Comparison of ENCODE assay signal across 8 cellular contexts in genomic region chr2:135797497-135798274, GRCh38. TPM values are rescaled to one million over a fixed set of nuclear protein-coding genes. Genes with fewer than 3 reads are reported as not detected.
DNase-seq lines count a peak whose midpoint lies in the region; ATAC-seq and TF ChIP-seq lines count a peak whose summit lies in the region.

No MANE protein-coding gene starts in this region.

- no peaks in the 10 kb centered on the region for H3K36me3 Mint-ChIP-seq in dendritic cell treated with granulocyte-macrophage colony-stimulating factor and Interleukin-4, amounts not matched to agents 40 ng/mL and 50 ng/mL, for 4 days (ENCODE audit: low read depth)

- peaks cover 40% of the 10 kb centered on the region for H3K4me1 Mint-ChIP-seq in dendritic cell treated with granulocyte-macrophage colony-stimulating factor and Interleukin-4, amounts not matched to agents 40 ng/mL and 50 ng/mL, for 4 days (ENCODE audit: low read depth)

- DNase-seq in AML-193 (lab: John Stamatoyannopoulos, UW) (peak; percentile 74 to 80), GM19238 (ENCODE audit: insufficient read length, low spot score) (peak; percentile 65), NCI-H526 (lab: John Stamatoyannopoulos, UW) (peak; percentile 43 to 85), lower lobe of right lung (peak; percentile 83)
- peak; percentile 64 to 77 for DNase-seq in activated CD4-positive, alpha-beta T cell treated with anti-CD3 and anti-CD28 coated beads, Interleukin-2, amount 50 U/mL, for 24 hours (ENCODE audit: low read depth in 1 of 2, low spot score in 1 of 2)
- DNase-seq in stimulated activated CD8-positive, alpha-beta memory T cell treated with anti-CD3 and anti-CD28 coated beads, Interleukin-15, amount 100 ng/mL, for 1 hour (ENCODE audit: low read depth), result peak; percentile 62

- H3K27me3 ChIP-seq in lower lobe of right lung (ENCODE audit: low read depth), result no peaks in the 10 kb centered on the region

- peak; percentile 91 for TF ChIP-seq CTCF in lower lobe of right lung (IDR thresholded peaks at IDR 0.05)

- H3K27me3 Mint-ChIP-seq in dendritic cell treated with granulocyte-macrophage colony-stimulating factor and Interleukin-4, amounts not matched to agents 40 ng/mL and 50 ng/mL, for 4 days, result peaks cover 4% of the 10 kb centered on the region

- no peaks in the 10 kb centered on the region for H3K36me3 ChIP-seq in lower lobe of right lung

- H3K4me1 ChIP-seq in lower lobe of right lung, result no peaks in the 10 kb centered on the region

- ATAC-seq in HG03469 (IDR thresholded peaks at IDR 0.05; ENCODE audit: unreplicated experiment), result peak; percentile 47
- ATAC-seq in lower lobe of right lung, result peak; percentile 87 to 90

- H3K4me3 ChIP-seq in lower lobe of right lung, result no peak overlapping the region

- no peaks in the 10 kb centered on the region for H3K9me3 Mint-ChIP-seq in dendritic cell treated with granulocyte-macrophage colony-stimulating factor and Interleukin-4, amounts not matched to agents 40 ng/mL and 50 ng/mL, for 4 days

- H3K27ac Mint-ChIP-seq in dendritic cell treated with granulocyte-macrophage colony-stimulating factor and Interleukin-4, amounts not matched to agents 40 ng/mL and 50 ng/mL, for 4 days, result peak overlapping the region; percentile 48

- H3K9me3 ChIP-seq in lower lobe of right lung, result peaks cover 6% of the 10 kb centered on the region

- no peak overlapping the region for H3K4me3 Mint-ChIP-seq in dendritic cell treated with granulocyte-macrophage colony-stimulating factor and Interleukin-4, amounts not matched to agents 40 ng/mL and 50 ng/mL, for 4 days

- no peak overlapping the region for H3K27ac ChIP-seq in lower lobe of right lung

- intact Hi-C loops in dendritic cell treated with granulocyte-macrophage colony-stimulating factor and Interleukin-4, amounts not matched to agents 40 ng/mL and 50 ng/mL, for 4 days (cut with micrococcal nuclease), result no loop called here
- intact Hi-C loops in lower lobe of right lung (cut with DNase I), result no loop called here

RNA-seq across cellular contexts. Expression of gene LCT, which starts 39.3 kb away (rescaled TPM):
- total RNA-seq in lower lobe of right lung, result not detected

RNA-seq across cellular contexts. Expression of gene UBXN4, which starts 56.0 kb away (rescaled TPM):
- 88.1 TPM for total RNA-seq in lower lobe of right lung
